28 cellular contexts compared by ENCODE assay signal in genomic region chr3:43098761-43099160, GRCh38.
"Had no signal": no experiment of that assay in that cellular context is flagged by ENCODE, and none has a peak within 500 bp of the region (broad histone marks: within the 10 kb centered on the region; RNA-seq: fewer than 3 reads in every experiment).

No MANE protein-coding gene starts in this region.

- DNase-seq: stimulated activated CD4-positive, alpha-beta T cell treated with anti-CD3 and anti-CD28 coated beads, Interleukin-2, amount 100 ng/mL, for 48 hours; stimulated activated CD4-positive, alpha-beta T cell treated with anti-CD3 and anti-CD28 coated beads, Interleukin-4, amount 100 ng/mL, for 1 hour; stimulated activated CD4-positive, alpha-beta T cell treated with anti-CD3 and anti-CD28 coated beads, Interleukin-4, amount 100 ng/mL, for 24 hours; stimulated activated CD4-positive, alpha-beta T cell treated with anti-CD3 and anti-CD28 coated beads, Interleukin-4, amount 100 ng/mL, for 4 hours; stimulated activated CD8-positive, alpha-beta memory T cell treated with anti-CD3 and anti-CD28 coated beads, Interleukin-4, amount 100 ng/mL, for 48 hours; stimulated activated naive B cell treated with anti-CD40 and anti-IgM and Interleukin-4, amounts not matched to agents 10 μg/mL and 1 μg/mL and 100 μg/mL, for 72 hours; stimulated activated naive CD4-positive, alpha-beta T cell; stimulated activated naive CD4-positive, alpha-beta T cell treated with Interleukin-2 at 50 U/mL for 16 hours; stimulated activated naive CD8-positive, alpha-beta T cell treated with anti-CD3 and anti-CD28 coated beads, Interleukin-15, amount 100 ng/mL, for 72 hours; stimulated activated naive CD8-positive, alpha-beta T cell treated with anti-CD3 and anti-CD28 coated beads, Interleukin-15, Interleukin-2, amounts not matched to agents 100 U/mL and 50 U/mL, for 24 hours; stomach; substantia nigra; testis; thyroid gland; tibial artery; transverse colon; trophoblast cell; upper lobe of left lung; upper lobe of right lung; uterus had no signal

- H3K4me3 Mint-ChIP-seq: stimulated activated effector memory CD8-positive, alpha-beta T cell treated with anti-CD3 and anti-CD28 coated beads, Interleukin-12 subunit alpha, Interleukin-12 subunit beta, amount 100 ng/mL, for 72 hours; stimulated activated memory B cell treated with anti-CD40 and anti-IgM and Interleukin-4, amounts not matched to agents 10 μg/mL and 1 μg/mL and 100 μg/mL, for 72 hours; stimulated activated naive B cell treated with anti-CD40 and anti-IgM and Interleukin-4, amounts not matched to agents 10 μg/mL and 1 μg/mL and 100 μg/mL, for 72 hours; stimulated activated naive CD8-positive, alpha-beta T cell treated with anti-CD3 and anti-CD28 coated beads, Interleukin-15, amount 100 ng/mL, for 72 hours; stimulated activated naive CD8-positive, alpha-beta T cell treated with anti-CD3 and anti-CD28 coated beads, Interleukin-15, Interleukin-2, amounts not matched to agents 100 ng/mL and 50 ng/mL, for 24 hours; type B pancreatic cell had no signal

- H3K4me3 ChIP-seq: stomach, suprapubic skin, testis, thoracic aorta, thyroid gland, tibial artery, tibial nerve, transverse colon, upper lobe of left lung, upper lobe of right lung, uterus, vagina had no signal

- H3K27me3 ChIP-seq: stomach, suprapubic skin, testis, thyroid gland, tibial artery, tibial nerve, transverse colon, upper lobe of left lung, upper lobe of right lung, uterus, vagina had no signal

- H3K36me3 Mint-ChIP-seq: stimulated activated effector memory CD8-positive, alpha-beta T cell treated with anti-CD3 and anti-CD28 coated beads, Interleukin-12 subunit alpha, Interleukin-12 subunit beta, amount 100 ng/mL, for 72 hours; stimulated activated memory B cell treated with anti-CD40 and anti-IgM and Interleukin-4, amounts not matched to agents 10 μg/mL and 1 μg/mL and 100 μg/mL, for 72 hours; stimulated activated naive B cell treated with anti-CD40 and anti-IgM and Interleukin-4, amounts not matched to agents 10 μg/mL and 1 μg/mL and 100 μg/mL, for 72 hours; type B pancreatic cell had no signal

- H3K9me3 ChIP-seq: stomach, suprapubic skin, testis, thoracic aorta, thyroid gland, tibial artery, tibial nerve, transverse colon, upper lobe of left lung, upper lobe of right lung, uterus, vagina had no signal

- H3K4me1 Mint-ChIP-seq: stimulated activated memory B cell treated with anti-CD40 and anti-IgM and Interleukin-4, amounts not matched to agents 10 μg/mL and 1 μg/mL and 100 μg/mL, for 72 hours had no signal

- H3K36me3 ChIP-seq: stomach, suprapubic skin, thoracic aorta, thyroid gland, tibial artery, transverse colon, upper lobe of left lung, upper lobe of right lung, uterus, vagina had no signal

- H3K9me3 Mint-ChIP-seq: stimulated activated effector memory CD8-positive, alpha-beta T cell treated with anti-CD3 and anti-CD28 coated beads, Interleukin-12 subunit alpha, Interleukin-12 subunit beta, amount 100 ng/mL, for 72 hours; stimulated activated memory B cell treated with anti-CD40 and anti-IgM and Interleukin-4, amounts not matched to agents 10 μg/mL and 1 μg/mL and 100 μg/mL, for 72 hours; stimulated activated naive B cell treated with anti-CD40 and anti-IgM and Interleukin-4, amounts not matched to agents 10 μg/mL and 1 μg/mL and 100 μg/mL, for 72 hours; stimulated activated naive CD8-positive, alpha-beta T cell treated with anti-CD3 and anti-CD28 coated beads, Interleukin-15, amount 100 ng/mL, for 72 hours; stimulated activated naive CD8-positive, alpha-beta T cell treated with anti-CD3 and anti-CD28 coated beads, Interleukin-15, Interleukin-2, amounts not matched to agents 100 ng/mL and 50 ng/mL, for 24 hours; type B pancreatic cell had no signal

- H3K27me3 Mint-ChIP-seq: stimulated activated memory B cell treated with anti-CD40 and anti-IgM and Interleukin-4, amounts not matched to agents 10 μg/mL and 1 μg/mL and 100 μg/mL, for 72 hours; stimulated activated naive B cell treated with anti-CD40 and anti-IgM and Interleukin-4, amounts not matched to agents 10 μg/mL and 1 μg/mL and 100 μg/mL, for 72 hours; stimulated activated naive CD8-positive, alpha-beta T cell treated with anti-CD3 and anti-CD28 coated beads, Interleukin-15, amount 100 ng/mL, for 72 hours; stimulated activated naive CD8-positive, alpha-beta T cell treated with anti-CD3 and anti-CD28 coated beads, Interleukin-15, Interleukin-2, amounts not matched to agents 100 ng/mL and 50 ng/mL, for 24 hours; type B pancreatic cell had no signal

- H3K4me1 ChIP-seq: suprapubic skin, vagina had no signal

- H3K27ac ChIP-seq: stomach, suprapubic skin, testis, thoracic aorta, thyroid gland, tibial artery, tibial nerve, transverse colon, upper lobe of left lung, upper lobe of right lung, vagina had no signal

- H3K27ac Mint-ChIP-seq: stimulated activated effector memory CD8-positive, alpha-beta T cell treated with anti-CD3 and anti-CD28 coated beads, Interleukin-12 subunit alpha, Interleukin-12 subunit beta, amount 100 ng/mL, for 72 hours; stimulated activated memory B cell treated with anti-CD40 and anti-IgM and Interleukin-4, amounts not matched to agents 10 μg/mL and 1 μg/mL and 100 μg/mL, for 72 hours; stimulated activated naive CD8-positive, alpha-beta T cell treated with anti-CD3 and anti-CD28 coated beads, Interleukin-15, amount 100 ng/mL, for 72 hours; stimulated activated naive CD8-positive, alpha-beta T cell treated with anti-CD3 and anti-CD28 coated beads, Interleukin-15, Interleukin-2, amounts not matched to agents 100 ng/mL and 50 ng/mL, for 24 hours; type B pancreatic cell had no signal
